ENCODE assay signal across 1 cellular context in genomic region chr3:32238027-32238815, GRCh38.
TF ChIP-seq lines count a peak whose summit lies in the region.

A gene with protein sequence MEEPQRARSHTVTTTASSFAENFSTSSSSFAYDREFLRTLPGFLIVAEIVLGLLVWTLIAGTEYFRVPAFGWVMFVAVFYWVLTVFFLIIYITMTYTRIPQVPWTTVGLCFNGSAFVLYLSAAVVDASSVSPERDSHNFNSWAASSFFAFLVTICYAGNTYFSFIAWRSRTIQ (plus strand): TSS chr3:32238680. CDS start chr3:32238973, 293 bp downstream.

TF ChIP-seq in HepG2, 621 proteins besides CTCF, POLR2A, EP300 and RAD21 (continued from another document and continues in another):
- no peak for TF ChIP-seq FOXO4 (CRISPR knock-in tag; conservative IDR thresholded peaks at IDR 0.05)
- TF ChIP-seq, protein P1, sequence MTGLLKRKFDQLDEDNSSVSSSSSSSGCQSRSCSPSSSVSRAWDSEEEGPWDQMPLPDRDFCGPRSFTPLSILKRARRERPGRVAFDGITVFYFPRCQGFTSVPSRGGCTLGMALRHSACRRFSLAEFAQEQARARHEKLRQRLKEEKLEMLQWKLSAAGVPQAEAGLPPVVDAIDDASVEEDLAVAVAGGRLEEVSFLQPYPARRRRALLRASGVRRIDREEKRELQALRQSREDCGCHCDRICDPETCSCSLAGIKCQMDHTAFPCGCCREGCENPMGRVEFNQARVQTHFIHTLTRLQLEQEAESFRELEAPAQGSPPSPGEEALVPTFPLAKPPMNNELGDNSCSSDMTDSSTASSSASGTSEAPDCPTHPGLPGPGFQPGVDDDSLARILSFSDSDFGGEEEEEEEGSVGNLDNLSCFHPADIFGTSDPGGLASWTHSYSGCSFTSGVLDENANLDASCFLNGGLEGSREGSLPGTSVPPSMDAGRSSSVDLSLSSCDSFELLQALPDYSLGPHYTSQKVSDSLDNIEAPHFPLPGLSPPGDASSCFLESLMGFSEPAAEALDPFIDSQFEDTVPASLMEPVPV (CRISPR knock-in tag; IDR thresholded peaks at IDR 0.05): peak; percentile 66; the same call in 1 of the 2 replicates
- no peak for TF ChIP-seq CENPT (CRISPR knock-in tag; IDR thresholded peaks at IDR 0.05; ENCODE audit: low read depth)
- TF ChIP-seq CHCHD3 (CRISPR knock-in tag; IDR thresholded peaks at IDR 0.05): no peak
- TF ChIP-seq ZNF816 (CRISPR knock-in tag; IDR thresholded peaks at IDR 0.05; ENCODE audit: borderline replicate concordance): no peak
- TF ChIP-seq SIX1 (CRISPR knock-in tag; IDR thresholded peaks at IDR 0.05; ENCODE audit: borderline replicate concordance): no peak
- TF ChIP-seq ZNF225 (CRISPR knock-in tag; IDR thresholded peaks at IDR 0.05): no peak
- TF ChIP-seq, protein P2, sequence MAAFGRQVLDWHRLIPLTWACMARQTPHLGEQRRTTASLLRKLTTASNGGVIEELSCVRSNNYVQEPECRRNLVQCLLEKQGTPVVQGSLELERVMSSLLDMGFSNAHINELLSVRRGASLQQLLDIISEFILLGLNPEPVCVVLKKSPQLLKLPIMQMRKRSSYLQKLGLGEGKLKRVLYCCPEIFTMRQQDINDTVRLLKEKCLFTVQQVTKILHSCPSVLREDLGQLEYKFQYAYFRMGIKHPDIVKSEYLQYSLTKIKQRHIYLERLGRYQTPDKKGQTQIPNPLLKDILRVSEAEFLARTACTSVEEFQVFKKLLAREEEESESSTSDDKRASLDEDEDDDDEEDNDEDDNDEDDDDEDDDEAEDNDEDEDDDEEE (CRISPR knock-in tag; IDR thresholded peaks at IDR 0.05): peak; percentile 96
- TF ChIP-seq ZNF329 (CRISPR knock-in tag; IDR thresholded peaks at IDR 0.05; ENCODE audit: low read depth): peak; percentile 40; the same call in 1 of the 2 replicates
- no peak for TF ChIP-seq NFE2L1 (CRISPR knock-in tag; IDR thresholded peaks at IDR 0.05; ENCODE audit: borderline replicate concordance)
- TF ChIP-seq, protein P3, sequence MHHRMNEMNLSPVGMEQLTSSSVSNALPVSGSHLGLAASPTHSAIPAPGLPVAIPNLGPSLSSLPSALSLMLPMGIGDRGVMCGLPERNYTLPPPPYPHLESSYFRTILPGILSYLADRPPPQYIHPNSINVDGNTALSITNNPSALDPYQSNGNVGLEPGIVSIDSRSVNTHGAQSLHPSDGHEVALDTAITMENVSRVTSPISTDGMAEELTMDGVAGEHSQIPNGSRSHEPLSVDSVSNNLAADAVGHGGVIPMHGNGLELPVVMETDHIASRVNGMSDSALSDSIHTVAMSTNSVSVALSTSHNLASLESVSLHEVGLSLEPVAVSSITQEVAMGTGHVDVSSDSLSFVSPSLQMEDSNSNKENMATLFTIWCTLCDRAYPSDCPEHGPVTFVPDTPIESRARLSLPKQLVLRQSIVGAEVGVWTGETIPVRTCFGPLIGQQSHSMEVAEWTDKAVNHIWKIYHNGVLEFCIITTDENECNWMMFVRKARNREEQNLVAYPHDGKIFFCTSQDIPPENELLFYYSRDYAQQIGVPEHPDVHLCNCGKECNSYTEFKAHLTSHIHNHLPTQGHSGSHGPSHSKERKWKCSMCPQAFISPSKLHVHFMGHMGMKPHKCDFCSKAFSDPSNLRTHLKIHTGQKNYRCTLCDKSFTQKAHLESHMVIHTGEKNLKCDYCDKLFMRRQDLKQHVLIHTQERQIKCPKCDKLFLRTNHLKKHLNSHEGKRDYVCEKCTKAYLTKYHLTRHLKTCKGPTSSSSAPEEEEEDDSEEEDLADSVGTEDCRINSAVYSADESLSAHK (CRISPR knock-in tag; IDR thresholded peaks at IDR 0.05; ENCODE audit: borderline replicate concordance): no peak
- TF ChIP-seq, protein P4, sequence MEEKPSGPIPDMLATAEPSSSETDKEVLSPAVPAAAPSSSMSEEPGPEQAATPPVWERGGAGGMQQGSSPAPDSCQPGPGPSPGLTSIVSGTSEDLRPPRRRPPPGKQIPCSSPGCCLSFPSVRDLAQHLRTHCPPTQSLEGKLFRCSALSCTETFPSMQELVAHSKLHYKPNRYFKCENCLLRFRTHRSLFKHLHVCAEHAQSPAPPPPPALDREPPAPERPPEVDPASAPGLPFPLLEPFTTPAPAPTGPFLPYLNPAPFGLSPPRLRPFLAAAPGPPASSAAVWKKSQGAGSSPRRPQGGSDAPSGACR (CRISPR knock-in tag; IDR thresholded peaks at IDR 0.05): no peak
- TF ChIP-seq HMGA1 (CRISPR knock-in tag; conservative IDR thresholded peaks at IDR 0.05): no peak
- peak; percentile 74; the same call in 1 of the 2 replicates for TF ChIP-seq GATAD2A (CRISPR knock-in tag; IDR thresholded peaks at IDR 0.05)
- TF ChIP-seq, protein P5, sequence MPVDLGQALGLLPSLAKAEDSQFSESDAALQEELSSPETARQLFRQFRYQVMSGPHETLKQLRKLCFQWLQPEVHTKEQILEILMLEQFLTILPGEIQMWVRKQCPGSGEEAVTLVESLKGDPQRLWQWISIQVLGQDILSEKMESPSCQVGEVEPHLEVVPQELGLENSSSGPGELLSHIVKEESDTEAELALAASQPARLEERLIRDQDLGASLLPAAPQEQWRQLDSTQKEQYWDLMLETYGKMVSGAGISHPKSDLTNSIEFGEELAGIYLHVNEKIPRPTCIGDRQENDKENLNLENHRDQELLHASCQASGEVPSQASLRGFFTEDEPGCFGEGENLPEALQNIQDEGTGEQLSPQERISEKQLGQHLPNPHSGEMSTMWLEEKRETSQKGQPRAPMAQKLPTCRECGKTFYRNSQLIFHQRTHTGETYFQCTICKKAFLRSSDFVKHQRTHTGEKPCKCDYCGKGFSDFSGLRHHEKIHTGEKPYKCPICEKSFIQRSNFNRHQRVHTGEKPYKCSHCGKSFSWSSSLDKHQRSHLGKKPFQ (CRISPR knock-in tag; IDR thresholded peaks at IDR 0.05; ENCODE audit: insufficient replicate concordance): peak; percentile 83
- TF ChIP-seq EEA1 (CRISPR knock-in tag; IDR thresholded peaks at IDR 0.05; ENCODE audit: borderline replicate concordance): no peak
- TF ChIP-seq NFIB (CRISPR knock-in tag; IDR thresholded peaks at IDR 0.05; ENCODE audit: borderline replicate concordance): no peak
- no peak for TF ChIP-seq HNRNPH1 (optimal IDR thresholded peaks at IDR 0.05; ENCODE audit: low read depth, low read length)
- TF ChIP-seq NKX3-1 (CRISPR knock-in tag; IDR thresholded peaks at IDR 0.05): 0 out of 2 replicates have a peak, but pooled peaks have one; percentile 47
- peak; percentile 2 for TF ChIP-seq TAF15 (IDR thresholded peaks at IDR 0.05; ENCODE audit: low read depth, low read length, poor library complexity, severe bottlenecking)
- peak; percentile 75 for TF ChIP-seq PITX1 (CRISPR knock-in tag; IDR thresholded peaks at IDR 0.05)
- TF ChIP-seq CREM (IDR thresholded peaks at IDR 0.05): peak; percentile 38; the same call in 1 of the 2 replicates
- TF ChIP-seq CREM (CRISPR knock-in tag; IDR thresholded peaks at IDR 0.05): no peak
- 0 out of 2 replicates have a peak, but pooled peaks have one; percentile 27 for TF ChIP-seq MLX (CRISPR knock-in tag; IDR thresholded peaks at IDR 0.05)
- TF ChIP-seq, protein P6, sequence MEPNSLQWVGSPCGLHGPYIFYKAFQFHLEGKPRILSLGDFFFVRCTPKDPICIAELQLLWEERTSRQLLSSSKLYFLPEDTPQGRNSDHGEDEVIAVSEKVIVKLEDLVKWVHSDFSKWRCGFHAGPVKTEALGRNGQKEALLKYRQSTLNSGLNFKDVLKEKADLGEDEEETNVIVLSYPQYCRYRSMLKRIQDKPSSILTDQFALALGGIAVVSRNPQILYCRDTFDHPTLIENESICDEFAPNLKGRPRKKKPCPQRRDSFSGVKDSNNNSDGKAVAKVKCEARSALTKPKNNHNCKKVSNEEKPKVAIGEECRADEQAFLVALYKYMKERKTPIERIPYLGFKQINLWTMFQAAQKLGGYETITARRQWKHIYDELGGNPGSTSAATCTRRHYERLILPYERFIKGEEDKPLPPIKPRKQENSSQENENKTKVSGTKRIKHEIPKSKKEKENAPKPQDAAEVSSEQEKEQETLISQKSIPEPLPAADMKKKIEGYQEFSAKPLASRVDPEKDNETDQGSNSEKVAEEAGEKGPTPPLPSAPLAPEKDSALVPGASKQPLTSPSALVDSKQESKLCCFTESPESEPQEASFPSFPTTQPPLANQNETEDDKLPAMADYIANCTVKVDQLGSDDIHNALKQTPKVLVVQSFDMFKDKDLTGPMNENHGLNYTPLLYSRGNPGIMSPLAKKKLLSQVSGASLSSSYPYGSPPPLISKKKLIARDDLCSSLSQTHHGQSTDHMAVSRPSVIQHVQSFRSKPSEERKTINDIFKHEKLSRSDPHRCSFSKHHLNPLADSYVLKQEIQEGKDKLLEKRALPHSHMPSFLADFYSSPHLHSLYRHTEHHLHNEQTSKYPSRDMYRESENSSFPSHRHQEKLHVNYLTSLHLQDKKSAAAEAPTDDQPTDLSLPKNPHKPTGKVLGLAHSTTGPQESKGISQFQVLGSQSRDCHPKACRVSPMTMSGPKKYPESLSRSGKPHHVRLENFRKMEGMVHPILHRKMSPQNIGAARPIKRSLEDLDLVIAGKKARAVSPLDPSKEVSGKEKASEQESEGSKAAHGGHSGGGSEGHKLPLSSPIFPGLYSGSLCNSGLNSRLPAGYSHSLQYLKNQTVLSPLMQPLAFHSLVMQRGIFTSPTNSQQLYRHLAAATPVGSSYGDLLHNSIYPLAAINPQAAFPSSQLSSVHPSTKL (CRISPR knock-in tag; IDR thresholded peaks at IDR 0.05): peak; percentile 87
- TF ChIP-seq RBM39 (IDR thresholded peaks at IDR 0.05; ENCODE audit: low read depth, low read length, poor library complexity, severe bottlenecking): peak; percentile 74
- no peak for TF ChIP-seq FIP1L1 (IDR thresholded peaks at IDR 0.05; ENCODE audit: borderline replicate concordance, insufficient read depth, low read depth, low read length)
- TF ChIP-seq RXRB (CRISPR knock-in tag; IDR thresholded peaks at IDR 0.05; ENCODE audit: borderline replicate concordance): peak; percentile 71
- no peak for TF ChIP-seq SETDB1 (CRISPR knock-in tag; IDR thresholded peaks at IDR 0.05; ENCODE audit: borderline replicate concordance)
- TF ChIP-seq ZSCAN25 (CRISPR knock-in tag; IDR thresholded peaks at IDR 0.05): peak; percentile 52; the same call in 1 of the 2 replicates
- no peak for TF ChIP-seq ZSCAN29 (CRISPR knock-in tag; conservative IDR thresholded peaks at IDR 0.05)
- no peak for TF ChIP-seq ZBTB26 (CRISPR knock-in tag; IDR thresholded peaks at IDR 0.05; ENCODE audit: borderline replicate concordance)
- peak; percentile 91 for TF ChIP-seq ZNF274 (CRISPR knock-in tag; IDR thresholded peaks at IDR 0.05)
- no peak for TF ChIP-seq ARNT (IDR thresholded peaks at IDR 0.05)
- no peak for TF ChIP-seq MAF1 (CRISPR knock-in tag; IDR thresholded peaks at IDR 0.05; ENCODE audit: borderline replicate concordance)
- peak; percentile 64; the same call in 1 of the 2 replicates for TF ChIP-seq ZNF44 (CRISPR knock-in tag; IDR thresholded peaks at IDR 0.05)
- no peak for TF ChIP-seq IKZF1 (IDR thresholded peaks at IDR 0.05)
- peak; percentile 73; the same call in 1 of the 2 replicates for TF ChIP-seq HES4 (CRISPR knock-in tag; IDR thresholded peaks at IDR 0.05; ENCODE audit: borderline replicate concordance)
- TF ChIP-seq, protein P7, sequence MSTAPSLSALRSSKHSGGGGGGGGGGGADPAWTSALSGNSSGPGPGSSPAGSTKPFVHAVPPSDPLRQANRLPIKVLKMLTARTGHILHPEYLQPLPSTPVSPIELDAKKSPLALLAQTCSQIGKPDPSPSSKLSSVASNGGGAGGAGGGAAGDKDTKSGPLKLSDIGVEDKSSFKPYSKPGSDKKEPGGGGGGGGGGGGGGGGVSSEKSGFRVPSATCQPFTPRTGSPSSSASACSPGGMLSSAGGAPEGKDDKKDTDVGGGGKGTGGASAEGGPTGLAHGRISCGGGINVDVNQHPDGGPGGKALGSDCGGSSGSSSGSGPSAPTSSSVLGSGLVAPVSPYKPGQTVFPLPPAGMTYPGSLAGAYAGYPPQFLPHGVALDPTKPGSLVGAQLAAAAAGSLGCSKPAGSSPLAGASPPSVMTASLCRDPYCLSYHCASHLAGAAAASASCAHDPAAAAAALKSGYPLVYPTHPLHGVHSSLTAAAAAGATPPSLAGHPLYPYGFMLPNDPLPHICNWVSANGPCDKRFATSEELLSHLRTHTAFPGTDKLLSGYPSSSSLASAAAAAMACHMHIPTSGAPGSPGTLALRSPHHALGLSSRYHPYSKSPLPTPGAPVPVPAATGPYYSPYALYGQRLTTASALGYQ (CRISPR knock-in tag; IDR thresholded peaks at IDR 0.05): 0 out of 2 replicates have a peak, but pooled peaks have one; percentile 57
- TF ChIP-seq NFE2L2 (IDR thresholded peaks at IDR 0.05; ENCODE audit: low read length): no peak
- no peak for TF ChIP-seq TCF12 (IDR thresholded peaks at IDR 0.05)
- TF ChIP-seq TCF12 (CRISPR knock-in tag; IDR thresholded peaks at IDR 0.05): no peak; the same call in 1 of the 2 replicates
- no peak for TF ChIP-seq TSC22D2 (CRISPR knock-in tag; IDR thresholded peaks at IDR 0.05; ENCODE audit: borderline replicate concordance)
- no peak for TF ChIP-seq ZZZ3 (CRISPR knock-in tag; IDR thresholded peaks at IDR 0.05; ENCODE audit: borderline replicate concordance)
- TF ChIP-seq SAFB2 (CRISPR knock-in tag; IDR thresholded peaks at IDR 0.05; ENCODE audit: borderline replicate concordance, low read depth): peak; percentile 69
- TF ChIP-seq ZSCAN21 (CRISPR knock-in tag; IDR thresholded peaks at IDR 0.05; ENCODE audit: borderline replicate concordance): peak; percentile 52; the same call in 1 of the 2 replicates
- peak; percentile 11; the same call in 1 of the 2 replicates for TF ChIP-seq ZFP82 (CRISPR knock-in tag; IDR thresholded peaks at IDR 0.05; ENCODE audit: borderline replicate concordance)
- TF ChIP-seq KDM2A (CRISPR knock-in tag; IDR thresholded peaks at IDR 0.05; ENCODE audit: borderline replicate concordance, low read depth): peak; percentile 21; the same call in 1 of the 2 replicates
- no peak for TF ChIP-seq FOSL1 (CRISPR knock-in tag; IDR thresholded peaks at IDR 0.05; ENCODE audit: borderline replicate concordance)
- no peak for TF ChIP-seq ZNF296 (CRISPR knock-in tag; conservative IDR thresholded peaks at IDR 0.05)
